ENCODE assay signal across 8 cellular contexts in the genomic region with DNA sequence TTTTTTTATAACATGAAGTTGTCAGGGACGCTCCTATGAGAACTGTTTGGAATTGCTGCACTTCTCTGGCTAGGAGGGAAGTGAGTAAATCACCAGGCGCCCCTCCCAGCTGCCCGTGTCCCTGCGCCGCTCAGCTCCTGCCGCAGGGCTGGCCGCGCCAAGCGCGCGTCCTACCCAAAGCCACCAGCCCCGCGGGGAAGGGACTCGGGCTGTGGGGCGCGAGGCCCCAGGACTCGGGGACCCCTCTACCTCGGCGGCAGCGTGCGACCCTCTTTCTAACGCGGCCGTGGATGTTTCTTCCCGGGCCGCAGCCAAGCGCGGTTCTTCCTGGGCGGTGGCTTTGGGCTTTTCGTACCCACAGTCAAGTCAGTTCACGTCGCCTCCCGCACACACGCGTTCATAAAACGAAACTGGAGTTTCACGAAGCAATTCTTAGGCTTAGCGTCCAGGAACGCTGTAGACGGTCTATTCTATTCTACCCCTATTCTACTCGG. TPM values are rescaled to one million over a fixed set of nuclear protein-coding genes. Genes with fewer than 3 reads are reported as not detected.
DNase-seq lines count a peak whose midpoint lies in the region; ATAC-seq and TF ChIP-seq lines count a peak whose summit lies in the region.

No MANE protein-coding gene starts in this region.

- H3K4me1 ChIP-seq in HUES64 (ENCODE audit: insufficient read depth, low read length) (peaks cover 11% of the 10 kb centered on the region), mesenchymal stem cell (ENCODE audit: control insufficient read depth, insufficient read depth, low read depth, low read length) (peaks cover 24% of the 10 kb centered on the region), uterus (no peaks in the 10 kb centered on the region)

- TF ChIP-seq CTCF in dorsolateral prefrontal cortex (IDR thresholded peaks at IDR 0.05 in 54 of 56, conservative IDR thresholded peaks at IDR 0.05 in 2 of 56; ENCODE audit: low read depth in 1 of 56, partially characterized antibody in 56 of 56) (no peak), uterus (IDR thresholded peaks at IDR 0.05) (no peak)

- H4K91ac ChIP-seq in mesenchymal stem cell (ENCODE audit: low read length): no peak overlapping the region

- DNase-seq in CD1c-positive myeloid dendritic cell (ENCODE audit: extremely low spot score) (peak; percentile 53), dorsolateral prefrontal cortex (no peak), mesenchymal stem cell (no peak), uterus (no peak), DMS79 treated with DMSO at 0.1 percent for 48 hours (lab: John Stamatoyannopoulos, UW) (no peak)
- no peak for DNase-seq in effector CD4-positive, alpha-beta T cell

- intact Hi-C loops in dorsolateral prefrontal cortex (cut with DNase I): no loop called here
- intact Hi-C loops in uterus (cut with DNase I; ENCODE audit: low total_unique reads): no loop called here

- H3K14ac ChIP-seq in mesenchymal stem cell (ENCODE audit: low read length in 2 of 2): no peak overlapping the region

- TF ChIP-seq POLR2A in uterus (IDR thresholded peaks at IDR 0.05): no peak

- no peak overlapping the region for H3K9ac ChIP-seq in HUES64 (ENCODE audit: low read depth, low read length)
- H3K9ac ChIP-seq in mesenchymal stem cell (ENCODE audit: low read length): peak overlapping the region; percentile 80

- no peak overlapping the region for H2AFZ ChIP-seq in mesenchymal stem cell (ENCODE audit: low read depth, low read length)

- H3K9me3 ChIP-seq in HUES64 (ENCODE audit: insufficient read depth, low read depth, low read length) (no peaks in the 10 kb centered on the region), mesenchymal stem cell (ENCODE audit: control insufficient read depth, low read length) (no peaks in the 10 kb centered on the region), uterus (no peaks in the 10 kb centered on the region)

- WGBS in HUES64: 2% methylated on average over 41 of the region's 41 CpGs
- WGBS in mesenchymal stem cell: 2% methylated on average over 41 of the region's 41 CpGs

- H3K79me1 ChIP-seq in mesenchymal stem cell (replicated peaks; ENCODE audit: low read length, poor library complexity, severe bottlenecking): no peaks in the 10 kb centered on the region

- peak overlapping the region; percentile 38 for H3K4me3 ChIP-seq in HUES64 (ENCODE audit: low read length)
- peak overlapping the region; percentile 18 to 68 (median 52) for H3K4me3 ChIP-seq in dorsolateral prefrontal cortex
- peak overlapping the region; percentile 47 to 86 for H3K4me3 ChIP-seq in mesenchymal stem cell (ENCODE audit: insufficient read depth in 1 of 2, low read depth in 1 of 2, low read length in 2 of 2)
- peak overlapping the region; percentile 26 to 42 for H3K4me3 ChIP-seq in uterus

- no peak overlapping the region for H2BK120ac ChIP-seq in mesenchymal stem cell (ENCODE audit: low read depth, low read length)

- H3K27me3 ChIP-seq in HUES64 (ENCODE audit: insufficient read depth, low read length) (peaks cover 100% of the 10 kb centered on the region), dorsolateral prefrontal cortex (peaks cover 4 to 100% (median 76%) of the 10 kb centered on the region in 45 donors), mesenchymal stem cell (ENCODE audit: control insufficient read depth in 1 of 2, insufficient read depth in 1 of 2, low read length in 2 of 2) (peaks cover 50 to 61% of the 10 kb centered on the region in 2 experiments), uterus (peaks cover 0 to 12% of the 10 kb centered on the region in 2 donors)

- no peak overlapping the region for H2BK15ac ChIP-seq in mesenchymal stem cell (ENCODE audit: low read depth, poor library complexity, severe bottlenecking)

- H3K27ac ChIP-seq in HUES64 (ENCODE audit: low read depth, low read length) (no peak overlapping the region), dorsolateral prefrontal cortex (peak overlapping the region in 56 of 59 donors; percentile 19 to 96 (median 81)), mesenchymal stem cell (ENCODE audit: low read length, poor library complexity, severe bottlenecking) (no peak overlapping the region), uterus (peak overlapping the region in 1 of 2 donors; percentile 39)

- ATAC-seq in HG02798 (IDR thresholded peaks at IDR 0.05; ENCODE audit: poor library complexity, unreplicated experiment): no peak

- H3K23ac ChIP-seq in mesenchymal stem cell (ENCODE audit: low read length in 2 of 2): no peak overlapping the region

- no peak overlapping the region for H4K8ac ChIP-seq in mesenchymal stem cell (ENCODE audit: low read length)

- H2BK5ac ChIP-seq in mesenchymal stem cell (ENCODE audit: low read depth, low read length, poor library complexity, severe bottlenecking): no peak overlapping the region

- no peak overlapping the region for H3K4ac ChIP-seq in mesenchymal stem cell (ENCODE audit: low read depth in 1 of 2, low read length in 2 of 2)

- H3K36me3 ChIP-seq in HUES64 (ENCODE audit: insufficient read depth, low read length): no peaks in the 10 kb centered on the region
- peaks cover 0 to 20% of the 10 kb centered on the region in 2 experiments for H3K36me3 ChIP-seq in mesenchymal stem cell (ENCODE audit: control insufficient read depth in 1 of 2, insufficient read depth in 2 of 2, low read depth in 1 of 2, low read length in 2 of 2)
- H3K36me3 ChIP-seq in uterus: no peaks in the 10 kb centered on the region

- H3K4me2 ChIP-seq in mesenchymal stem cell (ENCODE audit: low read length, poor library complexity, severe bottlenecking): peak overlapping the region; percentile 97

- no peak overlapping the region for H2BK12ac ChIP-seq in mesenchymal stem cell (ENCODE audit: low read length in 2 of 2)

- H2AK5ac ChIP-seq in mesenchymal stem cell (ENCODE audit: low read length, severe bottlenecking): no peak overlapping the region

- H3K18ac ChIP-seq in mesenchymal stem cell (ENCODE audit: low read depth in 1 of 2, low read length in 2 of 2): no peak overlapping the region

RNA-seq across cellular contexts. Expression of gene FOXC1, which starts 15.2 kb away (rescaled TPM):
- polyA plus RNA-seq in HUES64 (2013, experiment 1 of 2): 2.2 TPM
- polyA plus RNA-seq in HUES64 (2013, experiment 2 of 2): 3.5 TPM
- total RNA-seq in dorsolateral prefrontal cortex: 10 to 100 TPM in 23 of 120 experiments, 1 to 10 TPM in 97; 2.7 to 22.9 (median 6.6) TPM
- polyA plus RNA-seq in mesenchymal stem cell (2013, experiment 1 of 2): 0.07 TPM
- polyA plus RNA-seq in mesenchymal stem cell (2013, experiment 2 of 2): 0.08 TPM
- 10 to 100 TPM in 1 of 4 donors, 1 to 10 TPM in 3; 1.8 to 15.2 (median 5.1) TPM for total RNA-seq in uterus

Comparison
In these comparisons a context has a peak if more than half of its experiments do, and no peak if none do; other contexts are left out.
1. H3K27ac ChIP-seq: peak in dorsolateral prefrontal cortex (56 of 59); none in HUES64 (single experiment) and mesenchymal stem cell (single experiment).
2. Peak in every context shown above with its lines, with median percentiles within 50 percentile points of each other: H3K4me3 ChIP-seq.